33 cellular contexts compared by ENCODE assay signal in genomic region chr10:29332061-29332760, GRCh38. TPM values are rescaled to one million over a fixed set of nuclear protein-coding genes. Genes with fewer than 3 reads are reported as not detected.
"Had no signal": no experiment of that assay in that cellular context is flagged by ENCODE, and none has a peak within 500 bp of the region (broad histone marks: within the 10 kb centered on the region; RNA-seq: fewer than 3 reads in every experiment).

No MANE protein-coding gene starts in this region.

- DNase-seq: activated CD4-positive, alpha-beta memory T cell treated with anti-CD3 and anti-CD28 coated beads, Interleukin-2, amount 10 ng/mL, durations not matched to agents 7 days and 5 days; activated CD4-positive, alpha-beta T cell treated with anti-CD3 and anti-CD28 coated beads, Interleukin-2, amount 10 ng/mL, durations not matched to agents 24 days and 14 days; activated CD4-positive, CD25-positive, alpha-beta regulatory T cell treated with anti-CD3 and anti-CD28 coated beads, Interleukin-2, amount 50 U/mL, for 72 hours; activated CD8-positive, alpha-beta memory T cell treated with anti-CD3 and anti-CD28 coated beads, Interleukin-2, amount 50 U/mL, for 48 hours; activated gamma-delta T cell; activated naive CD4-positive, alpha-beta T cell treated with anti-CD3 and anti-CD28 coated beads, Interleukin-2, amount 10 ng/mL, durations not matched to agents 7 days and 5 days; activated naive CD8-positive, alpha-beta T cell treated with anti-CD3 and anti-CD28 coated beads, Interleukin-2, amount 10 ng/mL, durations not matched to agents 7 days and 5 days; activated T-cell treated with anti-CD3 and anti-CD28 coated beads, Interleukin-2, amount 50 U/mL, for 24 hours; amniotic stem cell; central memory CD4-positive, alpha-beta T cell; foreskin fibroblast; head of caudate nucleus; hippocampal formation; left cardiac atrium; left ventricle myocardium superior; mucosa of descending colon; retina; stimulated activated CD4-positive, alpha-beta T cell treated with anti-CD3 and anti-CD28 coated beads, Interleukin-12 subunit alpha, Interleukin-12 subunit beta, amount 100 ng/mL, for 4 hours; stimulated activated CD4-positive, alpha-beta T cell treated with anti-CD3 and anti-CD28 coated beads, Interleukin-4, amount 100 ng/mL, for 1 hour; stimulated activated naive CD8-positive, alpha-beta T cell treated with anti-CD3 and anti-CD28 coated beads, Interleukin-15, Interleukin-2, amounts not matched to agents 100 U/mL and 50 U/mL, for 24 hours; testis had no signal

- H3K4me3 ChIP-seq: breast epithelium, mucosa of descending colon, prostate gland, skin epidermis, testis had no signal

- H3K9me3 Mint-ChIP-seq: activated CD4-positive, alpha-beta memory T cell treated with anti-CD3 and anti-CD28 coated beads, Interleukin-2, amount 10 ng/mL, durations not matched to agents 7 days and 5 days; activated naive CD4-positive, alpha-beta T cell treated with anti-CD3 and anti-CD28 coated beads, Interleukin-2, amount 10 ng/mL, durations not matched to agents 7 days and 5 days; activated naive CD8-positive, alpha-beta T cell treated with anti-CD3 and anti-CD28 coated beads, Interleukin-2, amount 10 ng/mL, durations not matched to agents 7 days and 5 days; natural killer cell treated with Interleukin-12 subunit alpha and Interleukin-12 subunit beta and Interleukin-15 and Interleukin-18, amount 100 ng/mL, for 72 hours had no signal

- H3K4me1 ChIP-seq: breast epithelium, prostate gland, testis had no signal

- H3K4me1 Mint-ChIP-seq: activated CD4-positive, alpha-beta memory T cell treated with anti-CD3 and anti-CD28 coated beads, Interleukin-2, amount 10 ng/mL, durations not matched to agents 7 days and 5 days; activated CD4-positive, alpha-beta T cell treated with anti-CD3 and anti-CD28 coated beads, Interleukin-2, amount 10 ng/mL, durations not matched to agents 24 days and 14 days; activated naive CD4-positive, alpha-beta T cell treated with anti-CD3 and anti-CD28 coated beads, Interleukin-2, amount 10 ng/mL, durations not matched to agents 7 days and 5 days; activated naive CD8-positive, alpha-beta T cell treated with anti-CD3 and anti-CD28 coated beads, Interleukin-2, amount 10 ng/mL, durations not matched to agents 7 days and 5 days had no signal

- H3K9me3 ChIP-seq: mucosa of descending colon, neutrophil, prostate gland, testis had no signal

- H3K27me3 ChIP-seq: breast epithelium, testis had no signal

- H3K36me3 Mint-ChIP-seq: activated naive CD4-positive, alpha-beta T cell treated with anti-CD3 and anti-CD28 coated beads, Interleukin-2, amount 10 ng/mL, durations not matched to agents 7 days and 5 days; activated naive CD8-positive, alpha-beta T cell treated with anti-CD3 and anti-CD28 coated beads, Interleukin-2, amount 10 ng/mL, durations not matched to agents 7 days and 5 days; natural killer cell treated with Interleukin-12 subunit alpha and Interleukin-12 subunit beta and Interleukin-15 and Interleukin-18, amount 100 ng/mL, for 72 hours had no signal

- H3K4me3 Mint-ChIP-seq: activated CD4-positive, alpha-beta memory T cell treated with anti-CD3 and anti-CD28 coated beads, Interleukin-2, amount 10 ng/mL, durations not matched to agents 7 days and 5 days; activated CD4-positive, alpha-beta T cell treated with anti-CD3 and anti-CD28 coated beads, Interleukin-2, amount 10 ng/mL, durations not matched to agents 24 days and 14 days; activated naive CD4-positive, alpha-beta T cell treated with anti-CD3 and anti-CD28 coated beads, Interleukin-2, amount 10 ng/mL, durations not matched to agents 7 days and 5 days; activated naive CD8-positive, alpha-beta T cell treated with anti-CD3 and anti-CD28 coated beads, Interleukin-2, amount 10 ng/mL, durations not matched to agents 7 days and 5 days; activated T-cell treated with anti-CD3 and anti-CD28 coated beads, Interleukin-2, amount 50 U/mL, for 24 hours; natural killer cell treated with Interleukin-12 subunit alpha and Interleukin-12 subunit beta and Interleukin-15 and Interleukin-18, amount 100 ng/mL, for 72 hours had no signal

- H3K36me3 ChIP-seq: breast epithelium, neutrophil, prostate gland had no signal

- H3K27ac Mint-ChIP-seq: activated CD4-positive, alpha-beta memory T cell treated with anti-CD3 and anti-CD28 coated beads, Interleukin-2, amount 10 ng/mL, durations not matched to agents 7 days and 5 days; activated CD4-positive, alpha-beta T cell treated with anti-CD3 and anti-CD28 coated beads, Interleukin-2, amount 10 ng/mL, durations not matched to agents 24 days and 14 days; activated naive CD4-positive, alpha-beta T cell treated with anti-CD3 and anti-CD28 coated beads, Interleukin-2, amount 10 ng/mL, durations not matched to agents 7 days and 5 days; activated naive CD8-positive, alpha-beta T cell treated with anti-CD3 and anti-CD28 coated beads, Interleukin-2, amount 10 ng/mL, durations not matched to agents 7 days and 5 days; activated T-cell treated with anti-CD3 and anti-CD28 coated beads, Interleukin-2, amount 50 U/mL, for 24 hours; natural killer cell treated with Interleukin-12 subunit alpha and Interleukin-12 subunit beta and Interleukin-15 and Interleukin-18, amount 100 ng/mL, for 72 hours had no signal

- ATAC-seq: esophagus mucosa; left cardiac atrium; left ventricle myocardium superior; mucosa of descending colon; natural killer cell treated with Interleukin-12 subunit alpha and Interleukin-12 subunit beta and Interleukin-15 and Interleukin-18, amount 100 ng/mL, for 72 hours; sciatic nerve; stimulated activated naive CD8-positive, alpha-beta T cell treated with anti-CD3 and anti-CD28 coated beads, Interleukin-15, Interleukin-2, amounts not matched to agents 100 U/mL and 50 U/mL, for 24 hours had no signal

- H3K27ac ChIP-seq: breast epithelium, neutrophil, prostate gland, skin epidermis, testis had no signal

RNA-seq across cellular contexts. Expression of gene LYZL1, which starts 43.3 kb away (rescaled TPM):
- total RNA-seq: activated CD4-positive, alpha-beta memory T cell treated with anti-CD3 and anti-CD28 coated beads, Interleukin-2, amount 10 ng/mL, durations not matched to agents 7 days and 5 days; activated CD4-positive, alpha-beta T cell treated with anti-CD3 and anti-CD28 coated beads, Interleukin-2, amount 10 ng/mL, durations not matched to agents 24 days and 14 days; activated naive CD8-positive, alpha-beta T cell treated with anti-CD3 and anti-CD28 coated beads, Interleukin-2, amount 10 ng/mL, durations not matched to agents 7 days and 5 days; breast epithelium; endothelial cell of umbilical vein; esophagus mucosa; left cardiac atrium; left ventricle myocardium superior; lung microvascular endothelial cell; mesenteric fat pad; mucosa of descending colon; myocyte; natural killer cell treated with Interleukin-12 subunit alpha and Interleukin-12 subunit beta and Interleukin-15 and Interleukin-18, amount 100 ng/mL, for 72 hours; osteocyte; sciatic nerve had no signal
